8 cellular contexts compared by ENCODE assay signal in genomic region chr1:108661030-108661609, GRCh38. TPM values are rescaled to one million over a fixed set of nuclear protein-coding genes. Genes with fewer than 3 reads are reported as not detected.
A peak's percentile ranks its signal among the peaks of the same experiment; 100 is the strongest.
DNase-seq lines count a peak whose midpoint lies in the region; ATAC-seq and TF ChIP-seq lines count a peak whose summit lies in the region.

Gene HENMT1, minus strand, starts transcription at chr1:108661093. Its CDS starts 1,209 bp downstream, at chr1:108659884.

- no peaks in the 10 kb centered on the region for H3K36me3 ChIP-seq in esophagus squamous epithelium
- H3K36me3 ChIP-seq in naive thymus-derived CD4-positive, alpha-beta T cell (ENCODE audit: control insufficient read depth in 2 of 3, insufficient read depth in 3 of 3, low read length in 3 of 3), result no peaks in the 10 kb centered on the region

- peak in 1 of 4 donors; percentile 54 for TF ChIP-seq POLR2A in esophagus squamous epithelium (IDR thresholded peaks at IDR 0.05)

- H3K27ac ChIP-seq in esophagus squamous epithelium, result peak within 1 kb of the TSS; percentile 84 to 96 (median 88)
- H3K27ac ChIP-seq in naive thymus-derived CD4-positive, alpha-beta T cell (ENCODE audit: low read depth, low read length), result peak within 1 kb of the TSS; percentile 99

- H3K27me3 ChIP-seq in esophagus squamous epithelium, result no peaks in the 10 kb centered on the region
- no peaks in the 10 kb centered on the region for H3K27me3 ChIP-seq in naive thymus-derived CD4-positive, alpha-beta T cell (ENCODE audit: control insufficient read depth in 2 of 2, insufficient read depth in 2 of 2, low read length in 2 of 2)

- CTCF ChIA-PET in naive thymus-derived CD4-positive, alpha-beta T cell (lab: Charles Lee), result interaction anchor here (0.8 to 2.1 kb wide), 5 partner anchors 14 to 101 kb away, joined by 3 to 21 read pairs (median 8); partner anchors contain the start of gene PRPF38B

- intact Hi-C loops in esophagus squamous epithelium (cut with DNase I), result no loop called here
- intact Hi-C loops in naive thymus-derived CD4-positive, alpha-beta T cell (cut with micrococcal nuclease), result loop anchor here (1.0 kb wide), 6 partner anchors 14 to 102 kb away; partner anchors contain the start of genes PRPF38B (in 2 of the 2) and STXBP3 (in 1 of the 2)

- TF ChIP-seq CTCF in GM13977 (IDR thresholded peaks at IDR 0.05; ENCODE audit: extremely low read depth, insufficient read depth, missing control alignments) (no peak), esophagus squamous epithelium (IDR thresholded peaks at IDR 0.05) (no peak)

- no peaks in the 10 kb centered on the region for H3K9me3 ChIP-seq in esophagus squamous epithelium
- no peaks in the 10 kb centered on the region for H3K9me3 ChIP-seq in naive thymus-derived CD4-positive, alpha-beta T cell (ENCODE audit: control insufficient read depth in 2 of 3, low read length in 3 of 3)

- 5 to 9% methylated on average over 17 to 21 of the region's 81 CpGs for WGBS in esophagus squamous epithelium, 2 donors

- peak within 1 kb of the TSS; percentile 58 to 91 (median 64) for H3K4me3 ChIP-seq in esophagus squamous epithelium
- peak within 1 kb of the TSS; percentile 75 for H3K4me3 ChIP-seq in naive thymus-derived CD4-positive, alpha-beta T cell (ENCODE audit: low read length)

- peaks cover 0 to 8% (median under 1%) of the 10 kb centered on the region in 5 donors for H3K36me3 Mint-ChIP-seq in naive thymus-derived CD4-positive, alpha-beta T cell
- H3K36me3 Mint-ChIP-seq in stimulated activated effector memory CD8-positive, alpha-beta T cell treated with anti-CD3 and anti-CD28 coated beads, Interleukin-12 subunit alpha, Interleukin-12 subunit beta, amount 100 ng/mL, for 72 hours, result peaks cover 17% of the 10 kb centered on the region

- peak within 1 kb of the TSS; percentile 93 to 98 (median 96) for H3K27ac Mint-ChIP-seq in naive thymus-derived CD4-positive, alpha-beta T cell
- H3K27ac Mint-ChIP-seq in stimulated activated effector memory CD8-positive, alpha-beta T cell treated with anti-CD3 and anti-CD28 coated beads, Interleukin-12 subunit alpha, Interleukin-12 subunit beta, amount 100 ng/mL, for 72 hours, result peak within 1 kb of the TSS; percentile 98

- H3K4me1 ChIP-seq in esophagus squamous epithelium, result peaks cover 0 to 18% (median 6%) of the 10 kb centered on the region in 3 donors
- peaks cover 7 to 9% of the 10 kb centered on the region in 2 donors for H3K4me1 ChIP-seq in naive thymus-derived CD4-positive, alpha-beta T cell (ENCODE audit: control insufficient read depth in 2 of 2, insufficient read depth in 2 of 2, low read length in 2 of 2)

- DNase-seq in GM13977 (ENCODE audit: low spot score) (peak; percentile 82), NCI-H2171 treated with DMSO at 0.1 percent for 48 hours (lab: John Stamatoyannopoulos, UW) (peak; percentile 87), activated T-cell treated with anti-CD3 and anti-CD28 coated beads for 4 hours (peak; percentile 60), esophagus squamous epithelium (lab: John Stamatoyannopoulos, UW) (no peak), COLO829 (ENCODE audit: low spot score) (no peak)
- peak; percentile 69 to 91 (median 88) for DNase-seq in naive thymus-derived CD4-positive, alpha-beta T cell
- DNase-seq in stimulated activated effector memory CD8-positive, alpha-beta T cell treated with anti-CD3 and anti-CD28 coated beads, Interleukin-12 subunit alpha, Interleukin-12 subunit beta, amount 100 ng/mL, for 72 hours (ENCODE audit: low spot score in 2 of 2), result peak; percentile 66 to 89

- H3K4me1 Mint-ChIP-seq in naive thymus-derived CD4-positive, alpha-beta T cell, result peaks cover 11 to 46% (median 37%) of the 10 kb centered on the region in 7 donors
- H3K4me1 Mint-ChIP-seq in stimulated activated effector memory CD8-positive, alpha-beta T cell treated with anti-CD3 and anti-CD28 coated beads, Interleukin-12 subunit alpha, Interleukin-12 subunit beta, amount 100 ng/mL, for 72 hours, result peaks cover 41% of the 10 kb centered on the region

- peak; percentile 89 for ATAC-seq in HG02852 (IDR thresholded peaks at IDR 0.05; ENCODE audit: unreplicated experiment)
- ATAC-seq in naive thymus-derived CD4-positive, alpha-beta T cell, result peak; percentile 92
- ATAC-seq in stimulated activated effector memory CD8-positive, alpha-beta T cell treated with anti-CD3 and anti-CD28 coated beads, Interleukin-12 subunit alpha, Interleukin-12 subunit beta, amount 100 ng/mL, for 72 hours, result peak; percentile 90

- H3K4me3 Mint-ChIP-seq in naive thymus-derived CD4-positive, alpha-beta T cell, result peak within 1 kb of the TSS; percentile 78 to 89 (median 85)
- H3K4me3 Mint-ChIP-seq in stimulated activated effector memory CD8-positive, alpha-beta T cell treated with anti-CD3 and anti-CD28 coated beads, Interleukin-12 subunit alpha, Interleukin-12 subunit beta, amount 100 ng/mL, for 72 hours, result peak within 1 kb of the TSS; percentile 79

- H3K9me3 Mint-ChIP-seq in naive thymus-derived CD4-positive, alpha-beta T cell, result no peaks in the 10 kb centered on the region
- no peaks in the 10 kb centered on the region for H3K9me3 Mint-ChIP-seq in stimulated activated effector memory CD8-positive, alpha-beta T cell treated with anti-CD3 and anti-CD28 coated beads, Interleukin-12 subunit alpha, Interleukin-12 subunit beta, amount 100 ng/mL, for 72 hours

- in situ Hi-C loops in GM13977 (cut with MboI; ENCODE audit: low pct_unique_long_range_greater_than_20kb, low sequenced_read_pairs, unreplicated experiment), result no loop called here

- H3K27me3 Mint-ChIP-seq in naive thymus-derived CD4-positive, alpha-beta T cell, result no peaks in the 10 kb centered on the region

- POLR2A ChIA-PET in naive thymus-derived CD4-positive, alpha-beta T cell (lab: Charles Lee), result interaction anchor here (0.5 to 8.4 kb wide), 19 partner anchors 11 to 1677 kb away, joined by 3 to 236 read pairs (median 6); partner anchors contain the start of genes EEIG2, PRPF38B, RBM15 and SLC25A24

RNA-seq across cellular contexts. Expression of gene HENMT1, which starts in this region (rescaled TPM):
- 1 to 10 TPM in 3 of 4 donors, under 1 TPM in 1; 0.80 to 4.6 (median 2.0) TPM for total RNA-seq in esophagus squamous epithelium
- 10 to 100 TPM in 4 of 5 experiments, 1 to 10 TPM in 1; 5.8 to 17.3 (median 13.5) TPM for total RNA-seq in naive thymus-derived CD4-positive, alpha-beta T cell
- 10 to 100 TPM; 16.5 to 22.2 TPM for polyA plus RNA-seq in naive thymus-derived CD4-positive, alpha-beta T cell

Comparison
In these comparisons a context has a peak if more than half of its experiments do, and no peak if none do; other contexts are left out.
1. DNase-seq: peak in GM13977 (single experiment), NCI-H2171 treated with DMSO at 0.1 percent for 48 hours (single experiment), activated T-cell treated with anti-CD3 and anti-CD28 coated beads for 4 hours (single experiment), naive thymus-derived CD4-positive, alpha-beta T cell (9 of 9) and stimulated activated effector memory CD8-positive, alpha-beta T cell treated with anti-CD3 and anti-CD28 coated beads, Interleukin-12 subunit alpha, Interleukin-12 subunit beta, amount 100 ng/mL, for 72 hours (2 of 2); none in esophagus squamous epithelium (single experiment) and COLO829 (single experiment).
2. Peak in every context shown above with its lines, with median percentiles within 50 percentile points of each other: ATAC-seq.